Comparison of ENCODE assay signal across 10 cellular contexts in genomic region chr13:32036131-32036695, GRCh38. TPM values are rescaled to one million over a fixed set of nuclear protein-coding genes. Genes with fewer than 3 reads are reported as not detected.
DNase-seq lines count a peak whose midpoint lies in the region; ATAC-seq, FAIRE-seq and TF ChIP-seq lines count a peak whose summit lies in the region.
"Had no signal": no experiment of that assay in that cellular context is flagged by ENCODE, and none has a peak within 500 bp of the region (broad histone marks: within the 10 kb centered on the region; RNA-seq: fewer than 3 reads in every experiment).

No MANE protein-coding gene starts in this region.

- H3K4me3 ChIP-seq in ascending aorta (peak overlapping the region; percentile 33 to 38), kidney (ENCODE audit: low read length in 2 of 2) (peak overlapping the region in 1 of 2 donors; percentile 49)

- no peaks in the 10 kb centered on the region for H3K27me3 ChIP-seq in ascending aorta

- H3K36me3 ChIP-seq in ascending aorta (no peaks in the 10 kb centered on the region), kidney (ENCODE audit: control insufficient read depth in 1 of 2, insufficient read depth in 2 of 2, low read length in 2 of 2) (no peaks in the 10 kb centered on the region)

- no peaks in the 10 kb centered on the region for H3K9me3 Mint-ChIP-seq in naive B cell

- TF ChIP-seq CTCF in ascending aorta (IDR thresholded peaks at IDR 0.05) (no peak), kidney (IDR thresholded peaks at IDR 0.05; ENCODE audit: borderline replicate concordance, extremely low read depth, insufficient read depth) (no peak)

- H3K27me3 Mint-ChIP-seq in naive B cell = peaks cover 0 to 12% (median 5%) of the 10 kb centered on the region in 3 donors

- peaks cover 12 to 24% (median 17%) of the 10 kb centered on the region in 3 donors for H3K4me1 Mint-ChIP-seq in naive B cell

- H3K27ac Mint-ChIP-seq in naive B cell = peak overlapping the region in 2 of 6 donors; percentile 5 to 75

- H3K9ac ChIP-seq in kidney (ENCODE audit: low read length in 2 of 2) = peak overlapping the region in 1 of 2 donors; percentile 14

- H3K4me1 ChIP-seq in ascending aorta = peaks cover 0 to 13% of the 10 kb centered on the region in 2 donors
- no peaks in the 10 kb centered on the region for H3K4me1 ChIP-seq in kidney (ENCODE audit: control insufficient read depth in 1 of 2, insufficient read depth in 1 of 2, low read depth in 1 of 2, low read length in 2 of 2)

- no peaks in the 10 kb centered on the region for H3K36me3 Mint-ChIP-seq in naive B cell

- DNase-seq in Caki2 (ENCODE audit: low read depth) (peak; percentile 71), KBM-7 (peak; percentile 63), ascending aorta (ENCODE audit: low spot score in 2 of 2) (no peak), naive B cell (no peak), DMS153 treated with DMSO at 0.1 percent for 48 hours (lab: John Stamatoyannopoulos, UW; ENCODE audit: unreplicated experiment) (no peak), kidney (no peak), NCI-H446 (lab: John Stamatoyannopoulos, UW) (no peak)
- DNase-seq: activated gamma-delta T cell treated with Interleukin-2 at 50 U/mL for 16 hours, midbrain had no signal

- in situ Hi-C loops in Caki2 (cut with HindIII; ENCODE audit: low pct_unique_long_range_greater_than_20kb, low sequenced_read_pairs) = no loop called here
- in situ Hi-C loops in KBM-7 (cut with MboI; ENCODE audit: low pct_unique_long_range_greater_than_20kb, low sequenced_read_pairs) = no loop called here

- FAIRE-seq in kidney (lab: Jason Lieb, UNC) = no peak

- peak in 1 of 2 donors; percentile 32 for ATAC-seq in naive B cell (ENCODE audit: low read depth in 2 of 2)
- no peak for ATAC-seq in HG03571 (IDR thresholded peaks at IDR 0.05; ENCODE audit: unreplicated experiment)

- intact Hi-C loops in ascending aorta (cut with DNase I) = loop anchor here (2.0 kb wide), 1 partner anchor 69 kb away; no protein-coding TSS in a partner anchor
- intact Hi-C loops in kidney (cut with DNase I) = no loop called here

- H3K27ac ChIP-seq in ascending aorta = no peak overlapping the region
- no peak overlapping the region for H3K27ac ChIP-seq in kidney (ENCODE audit: low read depth in 2 of 2, low read length in 2 of 2)

- peak overlapping the region in 6 of 8 donors; percentile 22 to 69 (median 45) for H3K4me3 Mint-ChIP-seq in naive B cell

- no peaks in the 10 kb centered on the region for H3K9me3 ChIP-seq in ascending aorta
- H3K9me3 ChIP-seq in kidney (ENCODE audit: control insufficient read depth in 1 of 2, low read length in 2 of 2) = no peaks in the 10 kb centered on the region

RNA-seq across cellular contexts. Expression of gene FRY, which starts 4.6 kb away (rescaled TPM):
- total RNA-seq in Caki2 (2014; rRNA removed; shearing (Covaris generic); ENCODE audit: low replicate concordance) = 0.70 and 1.9 TPM in 2 replicates
- total RNA-seq in ascending aorta (115 TPM), kidney (69.5 TPM)
- polyA plus RNA-seq in naive B cell (ENCODE audit: low read depth in 6 of 6) (1 to 10 TPM in 3 of 6 donors, under 1 TPM in 3; 0.33 to 1.4 (median 0.86) TPM), kidney (ENCODE audit: insufficient read depth, low read depth, low replicate concordance) (21.8 TPM)

Comparison
In these comparisons a context has a peak if more than half of its experiments do, and no peak if none do; other contexts are left out.
1. DNase-seq: peak in Caki2 (single experiment) and KBM-7 (single experiment); none in ascending aorta (0 of 2), naive B cell (single experiment), DMS153 treated with DMSO at 0.1 percent for 48 hours (single experiment), kidney (single experiment) and NCI-H446 (0 of 2).
2. RNA of gene FRY, which starts 4.6 kb away (total RNA-seq): 115 TPM in ascending aorta (single experiment) and 69.5 TPM in kidney (single experiment); 0.70 to 1.9 TPM in Caki2; every median in the first group is over 10 times any median in the second.